1 cellular context compared by ENCODE assay signal in the genomic region with DNA sequence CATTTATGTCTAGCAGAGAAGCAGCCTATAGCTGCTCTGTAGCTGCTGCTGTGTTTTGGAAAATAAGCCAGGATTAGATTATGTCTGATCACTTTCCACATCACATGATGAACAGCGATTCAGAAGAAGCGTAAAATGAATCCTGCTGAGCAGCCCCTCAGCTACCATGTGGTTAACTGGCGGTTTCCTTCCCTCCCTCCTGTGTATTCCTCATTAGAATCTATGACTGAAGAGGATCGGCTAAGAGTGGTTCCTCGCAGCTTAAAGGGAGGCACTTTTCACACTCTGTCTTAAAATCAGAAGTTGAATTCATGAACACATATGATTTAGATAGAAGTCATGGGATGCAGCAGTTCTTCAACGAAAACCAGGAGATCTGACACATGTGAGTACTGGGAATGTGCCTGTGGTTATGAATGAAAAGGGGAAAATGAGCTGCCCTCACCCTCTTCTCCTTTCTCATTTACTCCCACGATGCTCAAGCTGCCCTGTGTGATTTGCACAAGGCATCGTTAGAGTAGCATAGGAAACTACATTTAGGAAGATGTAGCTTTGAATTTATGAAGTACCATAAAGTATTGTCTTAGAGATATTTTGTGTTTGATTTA.
TF ChIP-seq lines count a peak whose summit lies in the region.

A gene with protein sequence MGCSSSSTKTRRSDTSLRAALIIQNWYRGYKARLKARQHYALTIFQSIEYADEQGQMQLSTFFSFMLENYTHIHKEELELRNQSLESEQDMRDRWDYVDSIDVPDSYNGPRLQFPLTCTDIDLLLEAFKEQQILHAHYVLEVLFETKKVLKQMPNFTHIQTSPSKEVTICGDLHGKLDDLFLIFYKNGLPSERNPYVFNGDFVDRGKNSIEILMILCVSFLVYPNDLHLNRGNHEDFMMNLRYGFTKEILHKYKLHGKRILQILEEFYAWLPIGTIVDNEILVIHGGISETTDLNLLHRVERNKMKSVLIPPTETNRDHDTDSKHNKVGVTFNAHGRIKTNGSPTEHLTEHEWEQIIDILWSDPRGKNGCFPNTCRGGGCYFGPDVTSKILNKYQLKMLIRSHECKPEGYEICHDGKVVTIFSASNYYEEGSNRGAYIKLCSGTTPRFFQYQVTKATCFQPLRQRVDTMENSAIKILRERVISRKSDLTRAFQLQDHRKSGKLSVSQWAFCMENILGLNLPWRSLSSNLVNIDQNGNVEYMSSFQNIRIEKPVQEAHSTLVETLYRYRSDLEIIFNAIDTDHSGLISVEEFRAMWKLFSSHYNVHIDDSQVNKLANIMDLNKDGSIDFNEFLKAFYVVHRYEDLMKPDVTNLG (plus strand): TSS at position 204 of the 608 bp plus-strand sequence. CDS start 136 bp downstream, at position 340.

TF ChIP-seq in HEK293, 187 proteins besides CTCF, POLR2A, EP300 and RAD21 (continued from another document):
- TF ChIP-seq, protein P1, sequence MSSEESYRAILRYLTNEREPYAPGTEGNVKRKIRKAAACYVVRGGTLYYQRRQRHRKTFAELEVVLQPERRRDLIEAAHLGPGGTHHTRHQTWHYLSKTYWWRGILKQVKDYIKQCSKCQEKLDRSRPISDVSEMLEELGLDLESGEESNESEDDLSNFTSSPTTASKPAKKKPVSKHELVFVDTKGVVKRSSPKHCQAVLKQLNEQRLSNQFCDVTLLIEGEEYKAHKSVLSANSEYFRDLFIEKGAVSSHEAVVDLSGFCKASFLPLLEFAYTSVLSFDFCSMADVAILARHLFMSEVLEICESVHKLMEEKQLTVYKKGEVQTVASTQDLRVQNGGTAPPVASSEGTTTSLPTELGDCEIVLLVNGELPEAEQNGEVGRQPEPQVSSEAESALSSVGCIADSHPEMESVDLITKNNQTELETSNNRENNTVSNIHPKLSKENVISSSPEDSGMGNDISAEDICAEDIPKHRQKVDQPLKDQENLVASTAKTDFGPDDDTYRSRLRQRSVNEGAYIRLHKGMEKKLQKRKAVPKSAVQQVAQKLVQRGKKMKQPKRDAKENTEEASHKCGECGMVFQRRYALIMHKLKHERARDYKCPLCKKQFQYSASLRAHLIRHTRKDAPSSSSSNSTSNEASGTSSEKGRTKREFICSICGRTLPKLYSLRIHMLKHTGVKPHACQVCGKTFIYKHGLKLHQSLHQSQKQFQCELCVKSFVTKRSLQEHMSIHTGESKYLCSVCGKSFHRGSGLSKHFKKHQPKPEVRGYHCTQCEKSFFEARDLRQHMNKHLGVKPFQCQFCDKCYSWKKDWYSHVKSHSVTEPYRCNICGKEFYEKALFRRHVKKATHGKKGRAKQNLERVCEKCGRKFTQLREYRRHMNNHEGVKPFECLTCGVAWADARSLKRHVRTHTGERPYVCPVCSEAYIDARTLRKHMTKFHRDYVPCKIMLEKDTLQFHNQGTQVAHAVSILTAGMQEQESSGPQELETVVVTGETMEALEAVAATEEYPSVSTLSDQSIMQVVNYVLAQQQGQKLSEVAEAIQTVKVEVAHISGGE (tag by site-specific recombination; conservative IDR thresholded peaks at IDR 0.05; ENCODE audit: low read depth), result no peak
- TF ChIP-seq, protein P2, sequence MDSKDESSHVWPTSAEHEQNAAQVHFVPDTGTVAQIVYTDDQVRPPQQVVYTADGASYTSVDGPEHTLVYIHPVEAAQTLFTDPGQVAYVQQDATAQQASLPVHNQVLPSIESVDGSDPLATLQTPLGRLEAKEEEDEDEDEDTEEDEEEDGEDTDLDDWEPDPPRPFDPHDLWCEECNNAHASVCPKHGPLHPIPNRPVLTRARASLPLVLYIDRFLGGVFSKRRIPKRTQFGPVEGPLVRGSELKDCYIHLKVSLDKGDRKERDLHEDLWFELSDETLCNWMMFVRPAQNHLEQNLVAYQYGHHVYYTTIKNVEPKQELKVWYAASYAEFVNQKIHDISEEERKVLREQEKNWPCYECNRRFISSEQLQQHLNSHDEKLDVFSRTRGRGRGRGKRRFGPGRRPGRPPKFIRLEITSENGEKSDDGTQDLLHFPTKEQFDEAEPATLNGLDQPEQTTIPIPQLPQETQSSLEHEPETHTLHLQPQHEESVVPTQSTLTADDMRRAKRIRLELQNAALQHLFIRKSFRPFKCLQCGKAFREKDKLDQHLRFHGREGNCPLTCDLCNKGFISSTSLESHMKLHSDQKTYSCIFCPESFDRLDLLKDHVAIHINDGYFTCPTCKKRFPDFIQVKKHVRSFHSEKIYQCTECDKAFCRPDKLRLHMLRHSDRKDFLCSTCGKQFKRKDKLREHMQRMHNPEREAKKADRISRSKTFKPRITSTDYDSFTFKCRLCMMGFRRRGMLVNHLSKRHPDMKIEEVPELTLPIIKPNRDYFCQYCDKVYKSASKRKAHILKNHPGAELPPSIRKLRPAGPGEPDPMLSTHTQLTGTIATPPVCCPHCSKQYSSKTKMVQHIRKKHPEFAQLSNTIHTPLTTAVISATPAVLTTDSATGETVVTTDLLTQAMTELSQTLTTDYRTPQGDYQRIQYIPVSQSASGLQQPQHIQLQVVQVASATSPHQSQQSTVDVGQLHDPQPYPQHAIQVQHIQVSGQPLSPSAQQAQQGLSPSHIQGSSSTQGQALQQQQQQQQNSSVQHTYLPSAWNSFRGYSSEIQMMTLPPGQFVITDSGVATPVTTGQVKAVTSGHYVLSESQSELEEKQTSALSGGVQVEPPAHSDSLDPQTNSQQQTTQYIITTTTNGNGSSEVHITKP (tag by site-specific recombination; IDR thresholded peaks at IDR 0.05), result peak; percentile 94
- TF ChIP-seq ZNF571 (tag by site-specific recombination; IDR thresholded peaks at IDR 0.05) (no peak), ZNF623 (tag by site-specific recombination; IDR thresholded peaks at IDR 0.05) (no peak), ZNF175 (tag by site-specific recombination; IDR thresholded peaks at IDR 0.05) (no peak), MYNN (tag by site-specific recombination; IDR thresholded peaks at IDR 0.05; ENCODE audit: borderline replicate concordance) (no peak), ZBTB21 (tag by site-specific recombination; IDR thresholded peaks at IDR 0.05) (no peak), ZIC2 (tag by site-specific recombination; IDR thresholded peaks at IDR 0.05) (0 out of 2 replicates have a peak, but pooled peaks have one; percentile 14), OVOL3 (tag by site-specific recombination; IDR thresholded peaks at IDR 0.05) (no peak), REPIN1 (tag by site-specific recombination; IDR thresholded peaks at IDR 0.05; ENCODE audit: low read depth) (no peak), ZNF133 (tag by site-specific recombination; IDR thresholded peaks at IDR 0.05) (no peak)
